Comparison of ENCODE assay signal across 9 cellular contexts in genomic region chr19:45607071-45608029, GRCh38. TPM values are rescaled to one million over a fixed set of nuclear protein-coding genes. Genes with fewer than 3 reads are reported as not detected.
A peak's percentile ranks its signal among the peaks of the same experiment; 100 is the strongest.
DNase-seq lines count a peak whose midpoint lies in the region; ATAC-seq, FAIRE-seq and TF ChIP-seq lines count a peak whose summit lies in the region.
"Had no signal": no experiment of that assay in that cellular context is flagged by ENCODE, and none has a peak within 500 bp of the region (broad histone marks: within the 10 kb centered on the region; RNA-seq: fewer than 3 reads in every experiment).

No MANE protein-coding gene starts in this region.

- H3K9me3 Mint-ChIP-seq in CD8-positive, alpha-beta memory T cell, result peaks cover 0 to 6% (median 0%) of the 10 kb centered on the region in 5 donors

- TF ChIP-seq CTCF in heart left ventricle (IDR thresholded peaks at IDR 0.05), result peak; percentile 77 to 95 (median 88)
- TF ChIP-seq CTCF in pancreas (IDR thresholded peaks at IDR 0.05), result peak; percentile 71 to 85 (median 84)

- peaks cover 4 to 9% (median 9%) of the 10 kb centered on the region in 3 donors for H3K4me1 Mint-ChIP-seq in CD8-positive, alpha-beta memory T cell

- peak overlapping the region in 4 of 8 donors; percentile 68 to 85 (median 79) for H3K27ac Mint-ChIP-seq in CD8-positive, alpha-beta memory T cell

- H3K27me3 ChIP-seq in CD8-positive, alpha-beta memory T cell (ENCODE audit: insufficient read depth, low read length, poor library complexity, severe bottlenecking), result peaks cover 11% of the 10 kb centered on the region
- H3K27me3 ChIP-seq in HUES48 (ENCODE audit: control insufficient read depth, insufficient read depth, low read length) (peaks cover 9% of the 10 kb centered on the region), SJCRH30 (peaks cover 3% of the 10 kb centered on the region; the same call in 1 of the 2 replicates), heart left ventricle (peaks cover 0 to 12% (median 5%) of the 10 kb centered on the region in 9 donors), pancreas (no peaks in the 10 kb centered on the region)

- no peak for TF ChIP-seq POLR2A in heart left ventricle (IDR thresholded peaks at IDR 0.05)

- WGBS in heart left ventricle, 4 donors, result 10 to 13% (median 12%) methylated on average over 23 to 28 of the region's 28 CpGs
- 11 to 12% methylated on average over 28 of the region's 28 CpGs for WGBS in pancreas, 2 donors

- CTCF ChIA-PET in CD8-positive, alpha-beta memory T cell (lab: Charles Lee), result interaction anchor here (0.8 to 6.9 kb wide), 5 partner anchors 23 to 39 kb away, joined by 3 to 78 read pairs (median 3); partner anchors contain the start of gene EML2

- H3K27me3 Mint-ChIP-seq in CD8-positive, alpha-beta memory T cell, result peaks cover 10 to 11% of the 10 kb centered on the region in 2 donors

- H3K27ac ChIP-seq in CD8-positive, alpha-beta memory T cell (ENCODE audit: low read depth, low read length), result no peak overlapping the region
- H3K27ac ChIP-seq in HUES48 (ENCODE audit: low read depth, low read length) (no peak overlapping the region), SJCRH30 (no peak overlapping the region), heart left ventricle (peak overlapping the region in 11 of 12 donors; percentile 34 to 76 (median 64)), pancreas (no peak overlapping the region)

- peaks cover 13 to 31% (median 13%) of the 10 kb centered on the region in 3 donors for H3K36me3 Mint-ChIP-seq in CD8-positive, alpha-beta memory T cell

- peak; percentile 19 to 62 (median 23) for DNase-seq in CD8-positive, alpha-beta memory T cell
- peak; percentile 73 to 89 for DNase-seq in SJCRH30
- DNase-seq in amygdala (lab: John Stamatoyannopoulos, UW), result peak in 49 of 56 donors; percentile 3 to 74 (median 44)
- DNase-seq in heart left ventricle, result peak; percentile 77 to 85 (median 80)
- peak; percentile 68 to 91 (median 86) for DNase-seq in pancreas
- DNase-seq in NAMALWA (ENCODE audit: low spot score), result no peak
- no peak for DNase-seq in AML-193 (lab: John Stamatoyannopoulos, UW)

- peak overlapping the region; percentile 25 for H3K4me3 ChIP-seq in CD8-positive, alpha-beta memory T cell (ENCODE audit: low read length)
- H3K4me3 ChIP-seq in HUES48 (ENCODE audit: low read depth, low read length) (peak overlapping the region; percentile 58), SJCRH30 (peak overlapping the region; percentile 50), heart left ventricle (peak overlapping the region in 9 of 12 donors; percentile 29 to 50 (median 41)), pancreas (peak overlapping the region in 1 of 4 donors; percentile 18)

- FAIRE-seq in pancreas (lab: Jason Lieb, UNC), result no peak

- no peaks in the 10 kb centered on the region for H3K9me3 ChIP-seq in CD8-positive, alpha-beta memory T cell (ENCODE audit: low read length)
- H3K9me3 ChIP-seq in HUES48 (ENCODE audit: control insufficient read depth, insufficient read depth, low read length) (no peaks in the 10 kb centered on the region), SJCRH30 (replicated peaks) (no peaks in the 10 kb centered on the region), heart left ventricle (no peaks in the 10 kb centered on the region), pancreas (no peaks in the 10 kb centered on the region)

- H3K9ac ChIP-seq in HUES48 (ENCODE audit: low read depth, low read length), result no peak overlapping the region

- POLR2A ChIA-PET in CD8-positive, alpha-beta memory T cell (lab: Charles Lee), result no interaction called here

- peak overlapping the region in 2 of 7 donors; percentile 32 to 68 for H3K4me3 Mint-ChIP-seq in CD8-positive, alpha-beta memory T cell

- intact Hi-C loops in heart left ventricle (cut with DNase I), result loop anchor here (1.0 to 5.0 kb wide), 7 partner anchors 33 to 84 kb away; no protein-coding TSS in a partner anchor
- intact Hi-C loops in pancreas (cut with DNase I), result loop anchor here in 1 of 3 donors (5.0 kb wide), 1 partner anchor 35 kb away; no protein-coding TSS in a partner anchor

- no peaks in the 10 kb centered on the region for H3K36me3 ChIP-seq in CD8-positive, alpha-beta memory T cell (ENCODE audit: insufficient read depth, low read length)
- H3K36me3 ChIP-seq in HUES48 (ENCODE audit: control insufficient read depth, insufficient read depth, low read length), result peaks cover 5% of the 10 kb centered on the region
- no peaks in the 10 kb centered on the region for H3K36me3 ChIP-seq in SJCRH30
- peaks cover 0 to 34% (median 25%) of the 10 kb centered on the region in 9 donors for H3K36me3 ChIP-seq in heart left ventricle
- H3K36me3 ChIP-seq in pancreas, result peaks cover 0 to 8% (median 0%) of the 10 kb centered on the region in 3 donors

- ATAC-seq in heart left ventricle (peak; percentile 78 to 90 (median 86)), pancreas (peak; percentile 88 to 98 (median 96))

- peaks cover 8% of the 10 kb centered on the region for H3K4me1 ChIP-seq in CD8-positive, alpha-beta memory T cell (ENCODE audit: insufficient read depth, low read length)
- peaks cover 3% of the 10 kb centered on the region; the same call in 1 of the 2 replicates for H3K4me1 ChIP-seq in HUES48 (ENCODE audit: control insufficient read depth, insufficient read depth, low read length)
- no peaks in the 10 kb centered on the region; the same call in 1 of the 2 replicates for H3K4me1 ChIP-seq in SJCRH30
- H3K4me1 ChIP-seq in heart left ventricle, result peaks cover 0 to 14% (median 9%) of the 10 kb centered on the region in 12 donors
- H3K4me1 ChIP-seq in pancreas, result no peaks in the 10 kb centered on the region

RNA-seq across cellular contexts. Expression of gene GPR4, which starts 5.3 kb away (rescaled TPM):
- total RNA-seq in CD8-positive, alpha-beta memory T cell, result not detected
- polyA plus RNA-seq in CD8-positive, alpha-beta memory T cell, result not detected
- 0.14 and 0.18 TPM in 2 replicates for total RNA-seq in SJCRH30 (2014; rRNA removed; shearing (Covaris generic))
- total RNA-seq in heart left ventricle, result 10 to 100 TPM in 3 of 9 donors, 1 to 10 TPM in 6; 2.7 to 36.0 (median 4.3) TPM
- polyA plus RNA-seq in heart left ventricle, result 1 to 10 TPM; 5.1 to 6.9 TPM
- total RNA-seq in pancreas, result 1 to 10 TPM in 3 of 6 donors, under 1 TPM in 3; 0.56 to 2.2 (median 0.99) TPM
- polyA plus RNA-seq in pancreas, result 1 to 10 TPM; 2.4 to 3.0 TPM
- total RNA-seq: T-helper 2 cell treated with Interferon-gamma antibody and Interleukin-4, amounts not matched to agents 100 ng/mL and 5 ng/mL, for 36 hours had no signal

RNA-seq across cellular contexts. Expression of gene OPA3, which starts 22.7 kb away (rescaled TPM):
- total RNA-seq in CD8-positive, alpha-beta memory T cell, result 10 to 100 TPM; 14.2 to 17.5 TPM
- 18.1 TPM for polyA plus RNA-seq in CD8-positive, alpha-beta memory T cell
- total RNA-seq in SJCRH30 (2014; rRNA removed; shearing (Covaris generic)), result 8.6 and 9.9 TPM in 2 replicates
- total RNA-seq in heart left ventricle (10 to 100 TPM; 21.3 to 30.4 (median 22.5) TPM), pancreas (1 to 10 TPM; 3.4 to 8.0 (median 6.0) TPM)
- polyA plus RNA-seq in heart left ventricle (10 to 100 TPM; 13.1 to 22.3 TPM), pancreas (1 to 10 TPM; 3.7 to 3.8 TPM)

RNA-seq across cellular contexts. Expression of gene EML2, which starts 31.8 kb away (rescaled TPM):
- 100 to 1,000 TPM; 122 to 128 TPM for total RNA-seq in CD8-positive, alpha-beta memory T cell
- 18.8 TPM for polyA plus RNA-seq in CD8-positive, alpha-beta memory T cell
- 3.0 and 5.8 TPM in 2 replicates for total RNA-seq in SJCRH30 (2014; rRNA removed; shearing (Covaris generic))
- total RNA-seq in heart left ventricle (10 to 100 TPM; 22.4 to 50.2 (median 44.1) TPM), pancreas (10 to 100 TPM; 20.9 to 51.2 (median 28.3) TPM)
- polyA plus RNA-seq in heart left ventricle (10 to 100 TPM; 19.0 to 23.2 TPM), pancreas (10 to 100 TPM; 47.8 to 51.0 TPM)

Comparison
In these comparisons a context has a peak if more than half of its experiments do, and no peak if none do; other contexts are left out.
1. DNase-seq: peak in CD8-positive, alpha-beta memory T cell (5 of 5), SJCRH30 (2 of 2), amygdala (49 of 56), heart left ventricle (5 of 5) and pancreas (6 of 6); none in NAMALWA (single experiment) and AML-193 (0 of 2).
2. H3K27ac ChIP-seq: peak in heart left ventricle (11 of 12); none in CD8-positive, alpha-beta memory T cell (single experiment), HUES48 (single experiment), SJCRH30 (single experiment) and pancreas (0 of 4).